In genomic region chr3:52004906-52005395, GRCh38 we compare ENCODE assay signal across 13 cellular contexts. TPM values are rescaled to one million over a fixed set of nuclear protein-coding genes. Genes with fewer than 3 reads are reported as not detected.
DNase-seq lines count a peak whose midpoint lies in the region; ATAC-seq and TF ChIP-seq lines count a peak whose summit lies in the region.
"Had no signal": no experiment of that assay in that cellular context is flagged by ENCODE, and none has a peak within 500 bp of the region (broad histone marks: within the 10 kb centered on the region; RNA-seq: fewer than 3 reads in every experiment).

No MANE protein-coding gene starts in this region.

- H3K4me1 ChIP-seq in BLaER1 treated with 17β-estradiol and CSF1 and Interleukin-3, amounts not matched to agents 10 nM and 100 nM: peaks cover 28 to 64% (median 48%) of the 10 kb centered on the region in 10 experiments
- peaks cover 31% of the 10 kb centered on the region for H3K4me1 ChIP-seq in NT2/D1 (ENCODE audit: insufficient read depth, insufficient read length)
- peaks cover 35% of the 10 kb centered on the region for H3K4me1 ChIP-seq in cardiac muscle cell (ENCODE audit: low read depth)
- H3K4me1 ChIP-seq in neuronal stem cell (ENCODE audit: control insufficient read depth in 2 of 2, insufficient read depth in 1 of 2, low read depth in 1 of 2, low read length in 2 of 2): peaks cover 43 to 52% of the 10 kb centered on the region in 2 donors

- no peaks in the 10 kb centered on the region for H3K79me1 ChIP-seq in neuronal stem cell (ENCODE audit: low read depth, low read length)

- ATAC-seq in omental fat pad (ENCODE audit: low FRiP score): no peak
- no peak for ATAC-seq in GM21528 (IDR thresholded peaks at IDR 0.05; ENCODE audit: low FRiP score, unreplicated experiment)

- H3K27me3 ChIP-seq in BLaER1 treated with 17β-estradiol and CSF1 and Interleukin-3, amounts not matched to agents 10 nM and 100 nM: no peaks in the 10 kb centered on the region
- H3K27me3 ChIP-seq in NT2/D1 (ENCODE audit: insufficient read depth, insufficient read length): peaks cover 18% of the 10 kb centered on the region
- no peaks in the 10 kb centered on the region for H3K27me3 ChIP-seq in cardiac muscle cell
- peaks cover 0 to under 1% (median 0%) of the 10 kb centered on the region in 3 experiments for H3K27me3 ChIP-seq in neuronal stem cell (ENCODE audit: control insufficient read depth in 3 of 3, insufficient read depth in 3 of 3, low read depth in 1 of 3, low read length in 3 of 3)
- H3K27me3 ChIP-seq: brain microvascular endothelial cell, left lung had no signal

- H3K18ac ChIP-seq in neuronal stem cell (ENCODE audit: low read length): peak overlapping the region; percentile 86

- H2BK15ac ChIP-seq in neuronal stem cell (ENCODE audit: low read length): peak overlapping the region; percentile 41

- peak overlapping the region in 5 of 11 experiments; percentile 19 to 56 (median 38); a peak in 9 of 22 replicates for H3K27ac ChIP-seq in BLaER1 treated with 17β-estradiol and CSF1 and Interleukin-3, amounts not matched to agents 10 nM and 100 nM
- H3K27ac ChIP-seq in cardiac muscle cell (peak overlapping the region; percentile 91), neuronal stem cell (replicated peaks; ENCODE audit: low read length) (peak overlapping the region; percentile 44)
- H3K27ac ChIP-seq: brain microvascular endothelial cell had no signal

- peak overlapping the region; percentile 87 for H2AFZ ChIP-seq in neuronal stem cell (ENCODE audit: low read length)

- H3K36me3 ChIP-seq in BLaER1 treated with 17β-estradiol and CSF1 and Interleukin-3, amounts not matched to agents 10 nM and 100 nM: no peaks in the 10 kb centered on the region
- H3K36me3 ChIP-seq in NT2/D1 (ENCODE audit: insufficient read depth, insufficient read length, low read length): no peaks in the 10 kb centered on the region
- H3K36me3 ChIP-seq in cardiac muscle cell: no peaks in the 10 kb centered on the region
- H3K36me3 ChIP-seq in neuronal stem cell (replicated peaks in 1 of 2; ENCODE audit: control insufficient read depth in 2 of 2, insufficient read depth in 2 of 2, low read length in 2 of 2): no peaks in the 10 kb centered on the region
- H3K36me3 ChIP-seq: brain microvascular endothelial cell, left lung had no signal

- H4K8ac ChIP-seq in neuronal stem cell (ENCODE audit: low read depth, low read length): no peak overlapping the region

- H2BK12ac ChIP-seq in neuronal stem cell (ENCODE audit: low read length): peak overlapping the region; percentile 77

- peak overlapping the region; percentile 23 for H3K23ac ChIP-seq in neuronal stem cell (ENCODE audit: low read depth, low read length, poor library complexity)

- H4K20me1 ChIP-seq in BLaER1 treated with 17β-estradiol and CSF1 and Interleukin-3, amounts not matched to agents 10 nM and 100 nM: no peaks in the 10 kb centered on the region; a peak in 1 of 22 replicates

- peak overlapping the region; percentile 82 for H2BK5ac ChIP-seq in neuronal stem cell (ENCODE audit: low read length)

- H3K9me3 ChIP-seq in BLaER1 treated with 17β-estradiol and CSF1 and Interleukin-3, amounts not matched to agents 10 nM and 100 nM (replicated peaks in 1 of 11): no peaks in the 10 kb centered on the region
- H3K9me3 ChIP-seq in NT2/D1 (ENCODE audit: insufficient read depth, low read length) (no peaks in the 10 kb centered on the region), cardiac muscle cell (ENCODE audit: low read depth) (no peaks in the 10 kb centered on the region), neuronal stem cell (replicated peaks in 1 of 2; ENCODE audit: control insufficient read depth in 2 of 2, insufficient read depth in 1 of 2, low read depth in 1 of 2, low read length in 2 of 2) (no peaks in the 10 kb centered on the region)
- H3K9me3 ChIP-seq: left lung had no signal

- H4K91ac ChIP-seq in neuronal stem cell (ENCODE audit: low read depth, low read length, poor library complexity): peak overlapping the region; percentile 80

- H3K9ac ChIP-seq in BLaER1 treated with 17β-estradiol and CSF1 and Interleukin-3, amounts not matched to agents 10 nM and 100 nM: peak overlapping the region in 7 of 11 experiments; percentile 13 to 56 (median 43); a peak in 11 of 22 replicates
- peak overlapping the region; percentile 57 for H3K9ac ChIP-seq in NT2/D1 (ENCODE audit: insufficient read length, low read depth)
- peak overlapping the region; percentile 71 for H3K9ac ChIP-seq in neuronal stem cell (ENCODE audit: low read depth, low read length, poor library complexity)

- peak overlapping the region; percentile 76 for H2BK120ac ChIP-seq in neuronal stem cell (ENCODE audit: low read depth, low read length)

- H2AK5ac ChIP-seq in neuronal stem cell (ENCODE audit: low read depth, low read length): peak overlapping the region; percentile 42

- DNase-seq in NT2/D1 (ENCODE audit: low read depth, low spot score) (no peak), cardiac muscle cell (ENCODE audit: low read depth in 1 of 2, low spot score in 1 of 2) (no peak), neuronal stem cell (ENCODE audit: low spot score) (no peak), omental fat pad (ENCODE audit: low spot score) (no peak), GM20000 (ENCODE audit: low spot score) (no peak)
- no peak for DNase-seq in stimulated activated CD4-positive, alpha-beta T cell treated with anti-CD3 and anti-CD28 coated beads, Interleukin-2, amount 100 ng/mL, for 48 hours
- DNase-seq: activated CD8-positive, alpha-beta memory T cell treated with anti-CD3 and anti-CD28 coated beads for 24 hours; DMS 273 treated with DMSO at 0.1 percent for 48 hours; NCI-H1048 had no signal

- no peak overlapping the region for H3K14ac ChIP-seq in neuronal stem cell (ENCODE audit: low read length)

- peak overlapping the region; percentile 75 to 93 (median 79) for H3K4me2 ChIP-seq in BLaER1 treated with 17β-estradiol and CSF1 and Interleukin-3, amounts not matched to agents 10 nM and 100 nM
- no peak overlapping the region for H3K4me2 ChIP-seq in neuronal stem cell (ENCODE audit: insufficient read depth, low read length, poor library complexity, severe bottlenecking)

- no peak overlapping the region for H3K4ac ChIP-seq in neuronal stem cell (ENCODE audit: low read length)

- no peak overlapping the region for H3K4me3 ChIP-seq in BLaER1 treated with 17β-estradiol and CSF1 and Interleukin-3, amounts not matched to agents 10 nM and 100 nM
- no peak overlapping the region for H3K4me3 ChIP-seq in NT2/D1 (ENCODE audit: insufficient read length, low read depth)
- no peak overlapping the region for H3K4me3 ChIP-seq in cardiac muscle cell
- no peak overlapping the region for H3K4me3 ChIP-seq in neuronal stem cell (ENCODE audit: low read length in 2 of 2)
- H3K4me3 ChIP-seq: left lung had no signal

- TF ChIP-seq CTCF in cardiac muscle cell (IDR thresholded peaks at IDR 0.05; ENCODE audit: low read depth, low read length) (no peak), omental fat pad (IDR thresholded peaks at IDR 0.05) (no peak), GM20000 (IDR thresholded peaks at IDR 0.05; ENCODE audit: extremely low read depth, missing control alignments) (no peak)

- whole genome bisulfite sequencing in neuronal stem cell (ENCODE audit: extremely low coverage in 2 of 2, insufficient read length in 2 of 2, insufficient replicate concordance in 1 of 2), 2 donors: no CpG with 5 or more reads among the region's 4 CpGs

RNA-seq across cellular contexts. Expression of gene RPL29, which starts 9.3 kb away (rescaled TPM):
- total RNA-seq in cardiac muscle cell (1,533 and 1,673 TPM in 2 replicates), omental fat pad (1,000 to 10,000 TPM; 1,723 to 2,189 (median 1,972) TPM)
- polyA plus RNA-seq in cardiac muscle cell: 844 and 941 TPM in 2 replicates
- polyA plus RNA-seq in neuronal stem cell (2013, experiment 1 of 2): 2,500 TPM
- 2,467 TPM for polyA plus RNA-seq in neuronal stem cell (2013, experiment 2 of 2)

RNA-seq across cellular contexts. Expression of gene ACY1, which starts 21.6 kb away (rescaled TPM):
- 87.7 and 99.7 TPM in 2 replicates for total RNA-seq in cardiac muscle cell
- polyA plus RNA-seq in cardiac muscle cell: 116 and 125 TPM in 2 replicates
- polyA plus RNA-seq in neuronal stem cell (2013, experiment 1 of 2): 7.8 TPM
- polyA plus RNA-seq in neuronal stem cell (2013, experiment 2 of 2): 7.4 TPM
- total RNA-seq in omental fat pad: 10 to 100 TPM; 34.0 to 57.7 (median 52.1) TPM

RNA-seq across cellular contexts. Expression of gene ABHD14A, which starts 30.1 kb away (rescaled TPM):
- total RNA-seq in cardiac muscle cell (56.5 and 105 TPM in 2 replicates), omental fat pad (10 to 100 TPM; 19.0 to 53.4 (median 24.5) TPM)
- polyA plus RNA-seq in cardiac muscle cell: 95.9 and 104 TPM in 2 replicates
- 18.1 TPM for polyA plus RNA-seq in neuronal stem cell (2013, experiment 1 of 2)
- polyA plus RNA-seq in neuronal stem cell (2013, experiment 2 of 2): 16.4 TPM

RNA-seq across cellular contexts. Expression of gene ABHD14B, which starts 31.1 kb away (rescaled TPM):
- total RNA-seq in cardiac muscle cell: 19.8 and 27.8 TPM in 2 replicates
- polyA plus RNA-seq in cardiac muscle cell: 23.3 and 29.9 TPM in 2 replicates
- 4.3 TPM for polyA plus RNA-seq in neuronal stem cell (2013, experiment 1 of 2)
- 4.5 TPM for polyA plus RNA-seq in neuronal stem cell (2013, experiment 2 of 2)
- total RNA-seq in omental fat pad: 10 to 100 TPM; 57.3 to 87.1 (median 80.9) TPM

RNA-seq across cellular contexts. Expression of gene PCBP4, which starts 37.7 kb away (rescaled TPM):
- total RNA-seq in cardiac muscle cell (151 and 226 TPM in 2 replicates), omental fat pad (10 to 100 TPM; 21.4 to 84.0 (median 23.4) TPM)
- polyA plus RNA-seq in cardiac muscle cell: 114 and 122 TPM in 2 replicates
- 68.8 TPM for polyA plus RNA-seq in neuronal stem cell (2013, experiment 1 of 2)
- polyA plus RNA-seq in neuronal stem cell (2013, experiment 2 of 2): 66.4 TPM
